9 cellular contexts compared by ENCODE assay signal in genomic region chr1:93816970-93817738, GRCh38.
DNase-seq lines count a peak whose midpoint lies in the region; ATAC-seq and TF ChIP-seq lines count a peak whose summit lies in the region.
"Had no signal": no experiment of that assay in that cellular context is flagged by ENCODE, and none has a peak within 500 bp of the region (broad histone marks: within the 10 kb centered on the region; RNA-seq: fewer than 3 reads in every experiment).

No MANE protein-coding gene starts in this region.

- no peak for ATAC-seq in GM21576 (IDR thresholded peaks at IDR 0.05; ENCODE audit: unreplicated experiment)

- no peak overlapping the region for H3K27ac ChIP-seq in fibroblast of lung (ENCODE audit: insufficient read depth, low read length)

- H3K9me3 ChIP-seq in fibroblast of lung (ENCODE audit: control insufficient read depth, insufficient read depth, low read depth, low read length): no peaks in the 10 kb centered on the region

- no peaks in the 10 kb centered on the region for H3K36me3 Mint-ChIP-seq in activated naive CD8-positive, alpha-beta T cell treated with anti-CD3 and anti-CD28 coated beads for 36 hours
- H3K36me3 Mint-ChIP-seq: activated naive CD8-positive, alpha-beta T cell treated with anti-CD3 and anti-CD28 coated beads, Interleukin-2, amount 10 ng/mL, durations not matched to agents 7 days and 5 days had no signal

- H3K4me3 Mint-ChIP-seq in activated naive CD8-positive, alpha-beta T cell treated with anti-CD3 and anti-CD28 coated beads for 36 hours: no peak overlapping the region
- H3K4me3 Mint-ChIP-seq: activated naive CD8-positive, alpha-beta T cell treated with anti-CD3 and anti-CD28 coated beads, Interleukin-2, amount 10 ng/mL, durations not matched to agents 7 days and 5 days had no signal

- no peaks in the 10 kb centered on the region for H3K36me3 ChIP-seq in fibroblast of lung (ENCODE audit: control insufficient read depth, insufficient read depth, low read length)

- no peaks in the 10 kb centered on the region for H3K27me3 Mint-ChIP-seq in activated naive CD8-positive, alpha-beta T cell treated with anti-CD3 and anti-CD28 coated beads for 36 hours
- H3K27me3 Mint-ChIP-seq: activated naive CD8-positive, alpha-beta T cell treated with anti-CD3 and anti-CD28 coated beads, Interleukin-2, amount 10 ng/mL, durations not matched to agents 7 days and 5 days had no signal

- no peaks in the 10 kb centered on the region for H4K20me1 ChIP-seq in fibroblast of lung (ENCODE audit: control insufficient read depth, extremely low read depth, insufficient read depth, low read length)

- H2AFZ ChIP-seq in fibroblast of lung (ENCODE audit: low read length): no peak overlapping the region

- H3K9ac ChIP-seq in fibroblast of lung (ENCODE audit: insufficient read depth, low read length): no peak overlapping the region

- H3K27me3 ChIP-seq in fibroblast of lung (ENCODE audit: control insufficient read depth, insufficient read depth, low read length): no peaks in the 10 kb centered on the region

- no peak overlapping the region for H3K4me2 ChIP-seq in fibroblast of lung (ENCODE audit: extremely low read depth, insufficient read depth, low read length)

- H3K4me3 ChIP-seq in fibroblast of lung (replicated peaks in 1 of 4; ENCODE audit: control extremely low read depth in 1 of 4, insufficient read depth in 1 of 4, low read depth in 3 of 4, low read length in 4 of 4): no peak overlapping the region

- H3K79me2 ChIP-seq in fibroblast of lung (ENCODE audit: control insufficient read depth, insufficient read depth, low read length): no peaks in the 10 kb centered on the region

- DNase-seq in GF-D8 (lab: John Stamatoyannopoulos, UW) (peak; percentile 94), fibroblast of lung (ENCODE audit: low read depth in 2 of 2) (peak; percentile 61 to 72), pons (ENCODE audit: low spot score) (peak; percentile 73), iPS-NIHi7 (ENCODE audit: extremely low spot score) (no peak), COLO668 (lab: John Stamatoyannopoulos, UW; ENCODE audit: unreplicated experiment) (no peak)
- no peak for DNase-seq in activated naive CD8-positive, alpha-beta T cell treated with anti-CD3 and anti-CD28 coated beads for 36 hours
- DNase-seq: activated naive CD8-positive, alpha-beta T cell treated with anti-CD3 and anti-CD28 coated beads, Interleukin-2, amount 10 ng/mL, durations not matched to agents 7 days and 5 days had no signal

- H3K4me1 ChIP-seq in fibroblast of lung (ENCODE audit: control insufficient read depth, extremely low read depth, insufficient read depth, low read length): peaks cover 15% of the 10 kb centered on the region

- no peak for TF ChIP-seq CTCF in fibroblast of lung (conservative IDR thresholded peaks at IDR 0.05 in 1 of 2, IDR thresholded peaks at IDR 0.05 in 1 of 2; ENCODE audit: low read depth in 1 of 2, low read length in 2 of 2)

- H3K27ac Mint-ChIP-seq in activated naive CD8-positive, alpha-beta T cell treated with anti-CD3 and anti-CD28 coated beads for 36 hours: no peak overlapping the region
- H3K27ac Mint-ChIP-seq: activated naive CD8-positive, alpha-beta T cell treated with anti-CD3 and anti-CD28 coated beads, Interleukin-2, amount 10 ng/mL, durations not matched to agents 7 days and 5 days had no signal

- H3K9me3 Mint-ChIP-seq in activated naive CD8-positive, alpha-beta T cell treated with anti-CD3 and anti-CD28 coated beads for 36 hours: no peaks in the 10 kb centered on the region
- H3K9me3 Mint-ChIP-seq: activated naive CD8-positive, alpha-beta T cell treated with anti-CD3 and anti-CD28 coated beads, Interleukin-2, amount 10 ng/mL, durations not matched to agents 7 days and 5 days had no signal

- H3K4me1 Mint-ChIP-seq in activated naive CD8-positive, alpha-beta T cell treated with anti-CD3 and anti-CD28 coated beads for 36 hours: peaks cover 18% of the 10 kb centered on the region

TF ChIP-seq in PFSK-1, 5 proteins besides CTCF, POLR2A, EP300 and RAD21:
- TF ChIP-seq, protein P1, sequence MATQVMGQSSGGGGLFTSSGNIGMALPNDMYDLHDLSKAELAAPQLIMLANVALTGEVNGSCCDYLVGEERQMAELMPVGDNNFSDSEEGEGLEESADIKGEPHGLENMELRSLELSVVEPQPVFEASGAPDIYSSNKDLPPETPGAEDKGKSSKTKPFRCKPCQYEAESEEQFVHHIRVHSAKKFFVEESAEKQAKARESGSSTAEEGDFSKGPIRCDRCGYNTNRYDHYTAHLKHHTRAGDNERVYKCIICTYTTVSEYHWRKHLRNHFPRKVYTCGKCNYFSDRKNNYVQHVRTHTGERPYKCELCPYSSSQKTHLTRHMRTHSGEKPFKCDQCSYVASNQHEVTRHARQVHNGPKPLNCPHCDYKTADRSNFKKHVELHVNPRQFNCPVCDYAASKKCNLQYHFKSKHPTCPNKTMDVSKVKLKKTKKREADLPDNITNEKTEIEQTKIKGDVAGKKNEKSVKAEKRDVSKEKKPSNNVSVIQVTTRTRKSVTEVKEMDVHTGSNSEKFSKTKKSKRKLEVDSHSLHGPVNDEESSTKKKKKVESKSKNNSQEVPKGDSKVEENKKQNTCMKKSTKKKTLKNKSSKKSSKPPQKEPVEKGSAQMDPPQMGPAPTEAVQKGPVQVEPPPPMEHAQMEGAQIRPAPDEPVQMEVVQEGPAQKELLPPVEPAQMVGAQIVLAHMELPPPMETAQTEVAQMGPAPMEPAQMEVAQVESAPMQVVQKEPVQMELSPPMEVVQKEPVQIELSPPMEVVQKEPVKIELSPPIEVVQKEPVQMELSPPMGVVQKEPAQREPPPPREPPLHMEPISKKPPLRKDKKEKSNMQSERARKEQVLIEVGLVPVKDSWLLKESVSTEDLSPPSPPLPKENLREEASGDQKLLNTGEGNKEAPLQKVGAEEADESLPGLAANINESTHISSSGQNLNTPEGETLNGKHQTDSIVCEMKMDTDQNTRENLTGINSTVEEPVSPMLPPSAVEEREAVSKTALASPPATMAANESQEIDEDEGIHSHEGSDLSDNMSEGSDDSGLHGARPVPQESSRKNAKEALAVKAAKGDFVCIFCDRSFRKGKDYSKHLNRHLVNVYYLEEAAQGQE (IDR thresholded peaks at IDR 0.05; ENCODE audit: insufficient read depth in 1 of 2, low read depth in 2 of 2, low read length in 2 of 2): peak in 1 of 2 experiments; percentile 67; a peak in 2 of 4 replicates
- TF ChIP-seq SIN3A (IDR thresholded peaks at IDR 0.05; ENCODE audit: borderline replicate concordance, insufficient read depth, low read length) (peak; percentile 91), TAF1 (IDR thresholded peaks at IDR 0.05; ENCODE audit: borderline replicate concordance, insufficient read depth, low read length) (no peak), POLR2AphosphoS5 (IDR thresholded peaks at IDR 0.05; ENCODE audit: low read depth, low read length) (no peak), FOXP2 (optimal IDR thresholded peaks at IDR 0.05; ENCODE audit: borderline replicate concordance, extremely low read depth, extremely low read length, insufficient read depth) (peak; percentile 27)
TF ChIP-seq in PFSK-1: peak in this region for 3.

Comparison
In these comparisons a context has a peak if more than half of its experiments do, and no peak if none do; other contexts are left out.
1. DNase-seq: peak in GF-D8 (single experiment), fibroblast of lung (2 of 2) and pons (single experiment); none in activated naive CD8-positive, alpha-beta T cell treated with anti-CD3 and anti-CD28 coated beads for 36 hours (single experiment), iPS-NIHi7 (single experiment) and COLO668 (single experiment).